In the genomic region with DNA sequence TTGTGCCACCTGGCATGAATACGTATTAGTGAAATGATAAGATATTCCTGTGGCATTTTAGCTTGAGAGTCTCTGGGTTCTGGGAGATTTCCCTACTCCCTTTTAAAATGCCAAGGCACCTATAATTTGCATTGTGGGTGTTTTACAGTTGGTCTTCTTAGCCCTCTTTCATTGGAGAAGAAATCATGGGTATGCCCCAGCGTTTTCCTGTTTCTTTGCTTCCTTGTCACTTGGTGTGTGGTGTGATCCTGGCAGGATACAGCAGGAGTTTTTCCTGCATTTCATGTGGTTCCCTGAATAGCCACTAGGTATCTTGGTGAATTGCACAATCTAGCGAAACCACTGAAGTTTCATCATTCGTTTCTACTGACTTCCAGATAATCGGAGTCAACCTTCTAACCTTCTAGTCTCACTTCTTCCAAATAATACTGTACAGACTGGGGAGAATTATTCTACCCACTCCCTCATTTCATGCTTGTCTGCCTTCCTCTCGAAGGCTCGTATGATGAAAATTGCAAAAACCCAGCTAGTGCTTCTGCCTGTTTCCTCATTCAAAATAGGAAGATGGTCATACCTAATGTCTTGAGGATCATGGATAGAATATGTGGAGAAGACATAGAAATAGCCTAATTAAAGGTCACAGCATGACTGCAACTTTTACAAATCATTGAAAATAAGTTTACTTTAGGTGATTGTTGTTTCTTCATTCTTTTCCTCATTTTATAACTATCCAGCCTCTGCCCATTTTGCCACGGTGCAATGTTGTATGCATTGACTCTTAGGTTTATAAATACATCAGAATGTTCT, we compare ENCODE assay signal across 8 cellular contexts. TPM values are rescaled to one million over a fixed set of nuclear protein-coding genes. Genes with fewer than 3 reads are reported as not detected.
DNase-seq lines count a peak whose midpoint lies in the region; ATAC-seq, FAIRE-seq and TF ChIP-seq lines count a peak whose summit lies in the region.

No MANE protein-coding gene starts in this region.

- no peaks in the 10 kb centered on the region for H3K9me3 ChIP-seq in CD4-positive, CD25-positive, alpha-beta regulatory T cell (ENCODE audit: control insufficient read depth in 2 of 2, low read length in 2 of 2)
- no peaks in the 10 kb centered on the region for H3K9me3 ChIP-seq in HUES64 (ENCODE audit: insufficient read depth, low read depth, low read length)
- H3K9me3 ChIP-seq in kidney (ENCODE audit: control insufficient read depth in 1 of 2, low read length in 2 of 2) = no peaks in the 10 kb centered on the region

- no peaks in the 10 kb centered on the region for H3K36me3 ChIP-seq in CD4-positive, CD25-positive, alpha-beta regulatory T cell (ENCODE audit: control insufficient read depth, insufficient read depth, low read length)
- peaks cover 31% of the 10 kb centered on the region for H3K36me3 ChIP-seq in HUES64 (ENCODE audit: insufficient read depth, low read length)
- peaks cover 21 to 40% of the 10 kb centered on the region in 2 donors for H3K36me3 ChIP-seq in kidney (ENCODE audit: control insufficient read depth in 1 of 2, insufficient read depth in 2 of 2, low read length in 2 of 2)

- H3K4me3 ChIP-seq in CD4-positive, CD25-positive, alpha-beta regulatory T cell (ENCODE audit: low read depth, low read length) = peak overlapping the region; percentile 49
- H3K4me3 ChIP-seq in HUES64 (ENCODE audit: low read length) (peak overlapping the region; percentile 38), kidney (ENCODE audit: low read length in 2 of 2) (peak overlapping the region; percentile 88 to 98)

- intact Hi-C loops in kidney (cut with DNase I) = no loop called here

- peaks cover 53% of the 10 kb centered on the region for H3K4me1 ChIP-seq in CD4-positive, CD25-positive, alpha-beta regulatory T cell (ENCODE audit: control insufficient read depth, insufficient read depth, low read length, poor library complexity, severe bottlenecking)
- H3K4me1 ChIP-seq in HUES64 (ENCODE audit: insufficient read depth, low read length) (peaks cover 47% of the 10 kb centered on the region), kidney (ENCODE audit: control insufficient read depth in 1 of 2, insufficient read depth in 1 of 2, low read depth in 1 of 2, low read length in 2 of 2) (peaks cover 19 to 28% of the 10 kb centered on the region in 2 donors)

- no peak for DNase-seq in CD4-positive, CD25-positive, alpha-beta regulatory T cell
- no peak for DNase-seq in activated naive CD4-positive, alpha-beta T cell treated with anti-CD3 and anti-CD28 coated beads, Interleukin-2, amount 50 U/mL, for 72 hours (ENCODE audit: low spot score in 2 of 2)
- DNase-seq in kidney (no peak), middle frontal gyrus (ENCODE audit: extremely low spot score, low spot score) (no peak)
- DNase-seq in central memory CD4-positive, alpha-beta T cell = no peak

- peaks cover 4% of the 10 kb centered on the region for H3K36me3 Mint-ChIP-seq in CD4-positive, CD25-positive, alpha-beta regulatory T cell
- peaks cover 60 to 64% of the 10 kb centered on the region in 2 donors for H3K36me3 Mint-ChIP-seq in activated naive CD4-positive, alpha-beta T cell treated with anti-CD3 and anti-CD28 coated beads, Interleukin-2, amount 50 U/mL, for 72 hours

- peaks cover 21% of the 10 kb centered on the region for H3K27me3 Mint-ChIP-seq in CD4-positive, CD25-positive, alpha-beta regulatory T cell

- no peak for FAIRE-seq in kidney (lab: Jason Lieb, UNC)

- peak overlapping the region in 1 of 3 donors; percentile 60 for H3K27ac Mint-ChIP-seq in CD4-positive, CD25-positive, alpha-beta regulatory T cell
- H3K27ac Mint-ChIP-seq in activated naive CD4-positive, alpha-beta T cell treated with anti-CD3 and anti-CD28 coated beads, Interleukin-2, amount 50 U/mL, for 72 hours = peak overlapping the region; percentile 98 to 99

- no peaks in the 10 kb centered on the region for H3K27me3 ChIP-seq in CD4-positive, CD25-positive, alpha-beta regulatory T cell (ENCODE audit: control insufficient read depth, insufficient read depth, low read length)
- peaks cover 21% of the 10 kb centered on the region for H3K27me3 ChIP-seq in HUES64 (ENCODE audit: insufficient read depth, low read length)

- ATAC-seq in CD4-positive, CD25-positive, alpha-beta regulatory T cell (ENCODE audit: low read depth in 2 of 2) = no peak
- ATAC-seq in activated naive CD4-positive, alpha-beta T cell treated with anti-CD3 and anti-CD28 coated beads, Interleukin-2, amount 50 U/mL, for 72 hours = no peak
- ATAC-seq in GM21367 (IDR thresholded peaks at IDR 0.05; ENCODE audit: unreplicated experiment) = no peak

- H3K9ac ChIP-seq in HUES64 (ENCODE audit: low read depth, low read length) = no peak overlapping the region
- peak overlapping the region; percentile 88 to 95 for H3K9ac ChIP-seq in kidney (ENCODE audit: low read length in 2 of 2)

- WGBS in HUES64 = 69% methylated on average over 7 of the region's 8 CpGs

- H3K27ac ChIP-seq in CD4-positive, CD25-positive, alpha-beta regulatory T cell (ENCODE audit: insufficient read depth, low read length, poor library complexity, severe bottlenecking) = no peak overlapping the region
- H3K27ac ChIP-seq in HUES64 (ENCODE audit: low read depth, low read length) = no peak overlapping the region
- H3K27ac ChIP-seq in kidney (ENCODE audit: low read depth in 2 of 2, low read length in 2 of 2) = peak overlapping the region; percentile 86 to 89
- H3K27ac ChIP-seq in temporal lobe (ENCODE audit: low read depth, low read length) = peak overlapping the region; percentile 68

- peaks cover 0 to 2% (median 0%) of the 10 kb centered on the region in 7 donors for H3K9me3 Mint-ChIP-seq in CD4-positive, CD25-positive, alpha-beta regulatory T cell
- no peaks in the 10 kb centered on the region for H3K9me3 Mint-ChIP-seq in activated naive CD4-positive, alpha-beta T cell treated with anti-CD3 and anti-CD28 coated beads, Interleukin-2, amount 50 U/mL, for 72 hours

- H3K4me3 Mint-ChIP-seq in CD4-positive, CD25-positive, alpha-beta regulatory T cell = peak overlapping the region; percentile 16 to 79 (median 60)

- H3K4me1 Mint-ChIP-seq in CD4-positive, CD25-positive, alpha-beta regulatory T cell = peaks cover 5 to 59% (median 38%) of the 10 kb centered on the region in 4 donors

- no peak for TF ChIP-seq CTCF in kidney (IDR thresholded peaks at IDR 0.05; ENCODE audit: borderline replicate concordance, extremely low read depth, insufficient read depth)

RNA-seq across cellular contexts. Expression of a gene that starts 2.7 kb away (rescaled TPM):
- 44.4 TPM for total RNA-seq in CD4-positive, CD25-positive, alpha-beta regulatory T cell
- 1 to 10 TPM in 1 of 4 donors, under 1 TPM in 3; 0.65 to 1.2 (median 0.71) TPM for polyA plus RNA-seq in CD4-positive, CD25-positive, alpha-beta regulatory T cell
- 2.3 TPM for polyA plus RNA-seq in HUES64 (2013, experiment 1 of 2)
- polyA plus RNA-seq in HUES64 (2013, experiment 2 of 2) = 2.5 TPM
- 100 to 1,000 TPM; 228 to 369 TPM for total RNA-seq in activated naive CD4-positive, alpha-beta T cell treated with anti-CD3 and anti-CD28 coated beads, Interleukin-2, amount 50 U/mL, for 72 hours
- total RNA-seq in kidney = 147 TPM
- polyA plus RNA-seq in kidney (ENCODE audit: insufficient read depth, low read depth, low replicate concordance) = 39.4 TPM
- 5.9 TPM for total RNA-seq in temporal lobe

Comparison
In these comparisons a context has a peak if more than half of its experiments do, and no peak if none do; other contexts are left out.
1. H3K27ac ChIP-seq: peak in kidney (2 of 2) and temporal lobe (single experiment); none in CD4-positive, CD25-positive, alpha-beta regulatory T cell (single experiment) and HUES64 (single experiment).
2. H3K4me3 ChIP-seq: peak in every context shown above with its lines; median percentile 93 in kidney; 49 in CD4-positive, CD25-positive, alpha-beta regulatory T cell; 38 in HUES64.